ENCODE assay signal across 7 cellular contexts in the genomic region with DNA sequence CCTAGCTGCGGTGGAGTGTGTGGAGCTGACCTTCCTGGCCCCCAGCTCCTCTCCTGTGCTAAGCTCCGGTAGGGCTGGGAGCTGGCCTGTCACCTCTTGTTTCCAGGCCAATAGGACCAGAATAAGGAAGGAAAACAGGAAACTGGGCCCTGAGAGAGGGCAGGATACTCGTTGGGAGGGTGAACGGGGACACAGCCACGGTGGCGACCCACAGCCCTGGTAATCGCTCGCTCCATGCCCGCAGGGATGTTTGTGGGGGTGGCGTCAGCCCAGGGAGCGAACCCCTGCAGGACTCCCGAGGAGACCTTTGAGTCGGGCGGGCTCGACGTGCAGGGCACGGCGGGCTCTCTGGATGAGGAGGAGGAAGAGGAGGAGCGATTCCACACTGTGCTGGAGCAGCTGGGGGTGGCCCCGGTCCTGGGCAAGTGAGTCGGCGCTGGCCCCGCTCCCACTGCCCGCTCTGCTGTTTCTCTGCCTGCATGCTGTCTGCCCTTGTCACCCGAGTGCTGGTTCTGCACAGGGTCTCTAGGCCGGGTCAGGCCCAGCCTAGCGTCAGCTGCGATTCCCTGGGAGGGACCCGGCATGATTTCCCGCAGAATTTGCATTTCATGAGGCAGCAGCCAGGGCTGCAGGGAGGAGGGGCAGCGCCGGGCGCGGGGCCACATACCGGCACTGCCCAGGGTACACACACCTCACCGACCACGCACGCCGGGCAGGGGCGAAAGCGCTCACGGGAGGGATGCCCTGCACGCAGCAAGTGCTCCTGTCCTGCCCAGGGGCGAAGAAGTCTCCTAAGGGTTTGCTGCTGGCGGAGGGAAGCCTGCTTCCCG. TPM values are rescaled to one million over a fixed set of nuclear protein-coding genes. Genes with fewer than 3 reads are reported as not detected.
DNase-seq lines count a peak whose midpoint lies in the region; ATAC-seq and TF ChIP-seq lines count a peak whose summit lies in the region.
"Had no signal": no experiment of that assay in that cellular context is flagged by ENCODE, and none has a peak within 500 bp of the region (broad histone marks: within the 10 kb centered on the region; RNA-seq: fewer than 3 reads in every experiment).

No MANE protein-coding gene starts in this region.

- H3K4me1 ChIP-seq in breast epithelium = peaks cover 37 to 58% of the 10 kb centered on the region in 2 donors
- peaks cover 41% of the 10 kb centered on the region for H3K4me1 ChIP-seq in iPS-18a (ENCODE audit: control insufficient read depth, low read depth, low read length)
- peaks cover 43% of the 10 kb centered on the region for H3K4me1 ChIP-seq in HAP-1

- no peak overlapping the region for H3K27ac Mint-ChIP-seq in MCF 10A (ENCODE audit: low read depth, unreplicated experiment)
- H3K27ac Mint-ChIP-seq: activated CD4-positive, alpha-beta T cell treated with anti-CD3 and anti-CD28 coated beads for 36 hours had no signal

- POLR2A ChIA-PET in MCF 10A (lab: Yijun Ruan, JAX) = interaction anchor here (1.0 to 11.4 kb wide), 3 partner anchors 8 to 32 kb away, joined by 3 to 274 read pairs (median 4); partner anchors contain the start of gene PNPLA2

- peaks cover 16% of the 10 kb centered on the region for H3K4me1 Mint-ChIP-seq in MCF 10A (ENCODE audit: insufficient read depth, unreplicated experiment)

- TF ChIP-seq CTCF in breast epithelium (IDR thresholded peaks at IDR 0.05) (no peak), MCF 10A (IDR thresholded peaks at IDR 0.05; ENCODE audit: unreplicated experiment) (no peak)

- no peaks in the 10 kb centered on the region for H3K9me3 ChIP-seq in breast epithelium
- H3K9me3 ChIP-seq in iPS-18a (ENCODE audit: control insufficient read depth, low read depth, low read length) = no peaks in the 10 kb centered on the region
- no peaks in the 10 kb centered on the region for H3K9me3 ChIP-seq in HAP-1

- no peaks in the 10 kb centered on the region for H3K9me3 Mint-ChIP-seq in MCF 10A (ENCODE audit: unreplicated experiment)

- ATAC-seq in GM21447 (IDR thresholded peaks at IDR 0.05; ENCODE audit: unreplicated experiment) = no peak

- TF ChIP-seq POLR2A in breast epithelium (IDR thresholded peaks at IDR 0.05) = no peak

- peak overlapping the region; percentile 36 to 79 (median 45) for H3K4me3 ChIP-seq in breast epithelium
- H3K4me3 ChIP-seq in iPS-18a (ENCODE audit: low read length) = peak overlapping the region; percentile 52
- no peak overlapping the region for H3K4me3 ChIP-seq in HAP-1

- no peak overlapping the region for H3K4me3 Mint-ChIP-seq in MCF 10A (ENCODE audit: unreplicated experiment)
- H3K4me3 Mint-ChIP-seq: activated CD4-positive, alpha-beta T cell treated with anti-CD3 and anti-CD28 coated beads for 36 hours had no signal

- intact Hi-C loops in breast epithelium (cut with DNase I; ENCODE audit: low total_unique reads) (no loop called here), MCF 10A (cut with micrococcal nuclease) (no loop called here)

- CTCF ChIA-PET in MCF 10A (lab: Yijun Ruan, JAX) = no interaction called here

- BruUV-seq in MCF 10A (replicated peaks; lab: Mats Ljungman, UMichigan) = no TSS peak

- no peaks in the 10 kb centered on the region for H3K27me3 Mint-ChIP-seq in MCF 10A (ENCODE audit: insufficient read depth, unreplicated experiment)

- no peaks in the 10 kb centered on the region for H3K27me3 ChIP-seq in breast epithelium
- H3K27me3 ChIP-seq in iPS-18a (ENCODE audit: control insufficient read depth, insufficient read depth, low read length) = peaks cover 86% of the 10 kb centered on the region
- H3K27me3 ChIP-seq in HAP-1 (ENCODE audit: low read depth) = no peaks in the 10 kb centered on the region

- DNase-seq in breast epithelium (ENCODE audit: low spot score in 2 of 2) = no peak
- DNase-seq in MCF 10A (ENCODE audit: unreplicated experiment) = no peak
- no peak for DNase-seq in HAP-1 (ENCODE audit: low spot score in 2 of 2)
- no peak for DNase-seq in ACHN

- in situ Hi-C loops in HAP-1 (cut with MboI; ENCODE audit: low sequenced_read_pairs) (no loop called here), ACHN (cut with HindIII; ENCODE audit: low pct_ligation_motif_present, low pct_unique_long_range_greater_than_20kb, low sequenced_read_pairs) (no loop called here)

- H3K27ac ChIP-seq in breast epithelium (peak overlapping the region; percentile 65 to 94), iPS-18a (ENCODE audit: low read length) (no peak overlapping the region)

- no peak overlapping the region for H3K9ac ChIP-seq in iPS-18a (ENCODE audit: low read length)

- H3K36me3 ChIP-seq in breast epithelium = peaks cover 1% of the 10 kb centered on the region
- H3K36me3 ChIP-seq in iPS-18a (ENCODE audit: control insufficient read depth, low read depth, low read length) = no peaks in the 10 kb centered on the region
- 0 out of 2 replicates have a peak, but pooled peaks cover 4% of the 10 kb centered on the region for H3K36me3 ChIP-seq in HAP-1 (replicated peaks)

- peaks cover 20% of the 10 kb centered on the region for H3K36me3 Mint-ChIP-seq in MCF 10A (ENCODE audit: insufficient read depth, unreplicated experiment)

RNA-seq across cellular contexts. Expression of gene CRACR2B, which starts 1.6 kb away (rescaled TPM):
- 100 to 1,000 TPM in 1 of 3 donors, 10 to 100 TPM in 2; 14.7 to 152 (median 86.2) TPM for total RNA-seq in breast epithelium
- total RNA-seq in MCF 10A (2022) = 1.2 and 1.9 TPM in 2 replicates

RNA-seq across cellular contexts. Expression of gene CD151, which starts 3.4 kb away (rescaled TPM):
- total RNA-seq in breast epithelium = 100 to 1,000 TPM; 209 to 847 (median 343) TPM
- total RNA-seq in MCF 10A (2022) = 404 and 412 TPM in 2 replicates

RNA-seq across cellular contexts. Expression of gene PNPLA2, which starts 10.6 kb away (rescaled TPM):
- 100 to 1,000 TPM; 103 to 266 (median 109) TPM for total RNA-seq in breast epithelium
- 100 and 112 TPM in 2 replicates for total RNA-seq in MCF 10A (2022)

RNA-seq across cellular contexts. Expression of gene POLR2L, which starts 13.0 kb away (rescaled TPM):
- total RNA-seq in breast epithelium (100 to 1,000 TPM in 1 of 3 donors, 10 to 100 TPM in 2; 51.8 to 126 (median 96.7) TPM), MCF 10A (2022) (96.9 and 118 TPM in 2 replicates)

RNA-seq across cellular contexts. Expression of gene TSPAN4, which starts 13.3 kb away (rescaled TPM):
- total RNA-seq in breast epithelium (100 to 1,000 TPM in 2 of 3 donors, 10 to 100 TPM in 1; 72.4 to 217 (median 107) TPM), MCF 10A (2022) (118 and 148 TPM in 2 replicates)
